Comparison of ENCODE assay signal across 12 cellular contexts in genomic region chr17:14330492-14330920, GRCh38. TPM values are rescaled to one million over a fixed set of nuclear protein-coding genes. Genes with fewer than 3 reads are reported as not detected.
DNase-seq lines count a peak whose midpoint lies in the region; ATAC-seq and TF ChIP-seq lines count a peak whose summit lies in the region.
"Had no signal": no experiment of that assay in that cellular context is flagged by ENCODE, and none has a peak within 500 bp of the region (broad histone marks: within the 10 kb centered on the region; RNA-seq: fewer than 3 reads in every experiment).

No MANE protein-coding gene starts in this region.

- H3T11ph ChIP-seq in H9 (ENCODE audit: low read length) = no peak overlapping the region

- H3K14ac ChIP-seq in H9 (ENCODE audit: insufficient read depth, low read length) = peak overlapping the region; percentile 11; the same call in 1 of the 2 replicates

- H2BK15ac ChIP-seq in H9 (ENCODE audit: low read depth, low read length) = no peak overlapping the region

- H4K91ac ChIP-seq in H9 (ENCODE audit: insufficient read length, low read depth, low read length) = no peak overlapping the region

- no peak overlapping the region for H2BK5ac ChIP-seq in H9 (ENCODE audit: insufficient read length, low read length)

- peak; percentile 69 for DNase-seq in AG08395 (ENCODE audit: low spot score)
- DNase-seq in H9 = peak; percentile 61
- DNase-seq in choroid plexus epithelial cell (ENCODE audit: low read depth) = peak; percentile 82
- peak; percentile 36 for DNase-seq in lung (ENCODE audit: low spot score)
- no peak for DNase-seq in HEK293T (ENCODE audit: extremely low spot score)
- DNase-seq in stimulated activated naive CD4-positive, alpha-beta T cell treated with Interleukin-2 at 50 U/mL for 16 hours (lab: John Stamatoyannopoulos, UW) = no peak
- DNase-seq in NCI-H2196 treated with DMSO at 0.1 percent for 48 hours (lab: John Stamatoyannopoulos, UW; ENCODE audit: unreplicated experiment) = no peak
- DNase-seq in NCI-H1092 treated with DMSO at 0.1 percent for 48 hours (lab: John Stamatoyannopoulos, UW) = no peak
- DNase-seq: GDM1, NCI-H1694 treated with DMSO at 0.1 percent for 48 hours, testis had no signal

- peaks cover 0 to 4% (median 0%) of the 10 kb centered on the region in 3 experiments; a peak in 1 of 7 replicates for H3K36me3 Mint-ChIP-seq in H9 (ENCODE audit: insufficient read depth in 1 of 3, low read depth in 3 of 3)

- no peaks in the 10 kb centered on the region for H3K23me2 ChIP-seq in H9 (ENCODE audit: insufficient read length, low read depth, low read length, poor library complexity, severe bottlenecking)

- CTCF ChIA-PET in HEK293T (lab: Yijun Ruan, JAX) = interaction anchor here (1.5 kb wide), 1 partner anchor 28 kb away, joined by 4 read pairs; no protein-coding TSS in a partner anchor

- H2AFZ ChIP-seq in H9 (ENCODE audit: low read length) = no peak overlapping the region

- H3K4me1 ChIP-seq in H9 (ENCODE audit: insufficient read depth, low read length) (peaks cover 14% of the 10 kb centered on the region; the same call in 1 of the 2 replicates), lung (ENCODE audit: control insufficient read depth in 2 of 2, insufficient read depth in 2 of 2, low read length in 2 of 2) (no peaks in the 10 kb centered on the region)
- H3K4me1 ChIP-seq: testis had no signal

- no peak overlapping the region for H3K4ac ChIP-seq in H9 (ENCODE audit: low read depth, low read length)

- TF ChIP-seq CTCF in H9 (conservative IDR thresholded peaks at IDR 0.05) (no peak), choroid plexus epithelial cell (conservative IDR thresholded peaks at IDR 0.05; ENCODE audit: low read depth, low read length) (no peak), lung (IDR thresholded peaks at IDR 0.05; ENCODE audit: control extremely low read depth, extremely low read depth) (no peak)

- H3K79me2 ChIP-seq in H9 (ENCODE audit: insufficient read depth, low read length) = peaks cover 2% of the 10 kb centered on the region; the same call in 1 of the 2 replicates

- H3K27me3 Mint-ChIP-seq in H9 (ENCODE audit: low read depth) = peaks cover 13% of the 10 kb centered on the region
- H3K27me3 Mint-ChIP-seq: B cell had no signal

- H3K56ac ChIP-seq in H9 (ENCODE audit: insufficient read length, low read depth, low read length) = no peak overlapping the region

- POLR2A ChIA-PET in HEK293T (lab: Yijun Ruan, JAX) = no interaction called here

- H3K27me3 ChIP-seq in H9 (ENCODE audit: insufficient read depth, low read length) (no peaks in the 10 kb centered on the region), lung (ENCODE audit: control insufficient read depth, insufficient read depth) (no peaks in the 10 kb centered on the region)
- H3K27me3 ChIP-seq: testis had no signal

- no peak overlapping the region for H2AK5ac ChIP-seq in H9 (ENCODE audit: insufficient read length, low read length)

- no peak overlapping the region for H2BK20ac ChIP-seq in H9 (ENCODE audit: low read depth, low read length, poor library complexity, severe bottlenecking)

- no peaks in the 10 kb centered on the region for H3K9me3 ChIP-seq in H9 (ENCODE audit: control insufficient read depth, low read depth, low read length)
- no peaks in the 10 kb centered on the region for H3K9me3 ChIP-seq in lung (ENCODE audit: control insufficient read depth in 2 of 2, insufficient read depth in 1 of 2, low read length in 1 of 2)
- H3K9me3 ChIP-seq: testis had no signal

- no peak for ATAC-seq in lung (ENCODE audit: insufficient read depth, low FRiP score)

- no peak overlapping the region for H2BK120ac ChIP-seq in H9 (ENCODE audit: low read depth, low read length, poor library complexity, severe bottlenecking)

- no peak overlapping the region for H3K9ac ChIP-seq in H9 (ENCODE audit: extremely low read depth, insufficient read length, low read length)

- H3K4me3 Mint-ChIP-seq in H9 = peak overlapping the region; percentile 40 to 70
- H3K4me3 Mint-ChIP-seq: B cell had no signal

- H4K20me1 ChIP-seq in H9 (ENCODE audit: control insufficient read depth, insufficient read depth, insufficient read length) = no peaks in the 10 kb centered on the region

- peak overlapping the region; percentile 41 for H3K4me2 ChIP-seq in H9 (ENCODE audit: insufficient read depth, insufficient read length, low read length)

- H3K23ac ChIP-seq in H9 (ENCODE audit: insufficient read length, low read depth, low read length) = no peak overlapping the region

- H3K4me3 ChIP-seq in choroid plexus epithelial cell (ENCODE audit: low read depth, low read length) = no peak overlapping the region
- no peak overlapping the region for H3K4me3 ChIP-seq in lung
- H3K4me3 ChIP-seq: testis had no signal

- H3K27ac Mint-ChIP-seq in H9 = peak overlapping the region; percentile 44 to 97 (median 80); a peak in 5 of 7 replicates
- H3K27ac Mint-ChIP-seq: B cell had no signal

- peaks cover 47 to 69% of the 10 kb centered on the region in 2 experiments for H3K4me1 Mint-ChIP-seq in H9

- H3K18ac ChIP-seq in H9 (ENCODE audit: insufficient read length, low read depth, low read length) = peak overlapping the region; percentile 22

- WGBS in H9 (ENCODE audit: extremely low coverage, insufficient read length, low lambda C conversion rate) = no CpG with 5 or more reads among the region's 7 CpGs
- WGBS in lung, 2 donors = 43 to 54% methylated on average over 7 of the region's 7 CpGs

- no peak overlapping the region for H4K8ac ChIP-seq in H9 (replicated peaks; ENCODE audit: insufficient read length, low read depth, low read length)

- H3K79me1 ChIP-seq in H9 (ENCODE audit: insufficient read depth, low read depth, low read length, poor library complexity, severe bottlenecking) = no peaks in the 10 kb centered on the region

- no peaks in the 10 kb centered on the region for H3K36me3 ChIP-seq in lung (ENCODE audit: control insufficient read depth in 2 of 2, insufficient read depth in 2 of 2, low read length in 2 of 2)

- no peaks in the 10 kb centered on the region for H3K9me3 Mint-ChIP-seq in H9

- H4K5ac ChIP-seq in H9 (ENCODE audit: insufficient read length, low read depth, low read length) = no peak overlapping the region

- no peak overlapping the region for H2BK12ac ChIP-seq in H9 (ENCODE audit: insufficient read length, low read depth, low read length)

- peak overlapping the region; percentile 28 for H3K27ac ChIP-seq in H9 (ENCODE audit: insufficient read length, low read depth, low read length)
- no peak overlapping the region for H3K27ac ChIP-seq in lung (ENCODE audit: low read depth in 1 of 2, low read length in 1 of 2)
- H3K27ac ChIP-seq: testis had no signal

TF ChIP-seq in HEK293T, 16 proteins besides CTCF, POLR2A, EP300 and RAD21:
- TF ChIP-seq BHLHE40 (IDR thresholded peaks at IDR 0.05; ENCODE audit: borderline replicate concordance) = no peak

RNA-seq across cellular contexts. Expression of gene HS3ST3B1, which starts 29.6 kb away (rescaled TPM):
- total RNA-seq in H9 (2021) (2.8 and 2.9 TPM in 2 replicates), lung (1 to 10 TPM; 4.1 to 6.5 TPM)
- polyA plus RNA-seq in lung = 10 to 100 TPM in 1 of 2 donors, under 1 TPM in 1; 0.87 to 14.6 TPM

Comparison
In these comparisons a context has a peak if more than half of its experiments do, and no peak if none do; other contexts are left out.
1. DNase-seq: peak in AG08395 (single experiment), H9 (single experiment), choroid plexus epithelial cell (single experiment) and lung (single experiment); none in HEK293T (single experiment), stimulated activated naive CD4-positive, alpha-beta T cell treated with Interleukin-2 at 50 U/mL for 16 hours (single experiment), NCI-H2196 treated with DMSO at 0.1 percent for 48 hours (single experiment) and NCI-H1092 treated with DMSO at 0.1 percent for 48 hours (single experiment).